Comparison of ENCODE assay signal across 8 cellular contexts in the genomic region with DNA sequence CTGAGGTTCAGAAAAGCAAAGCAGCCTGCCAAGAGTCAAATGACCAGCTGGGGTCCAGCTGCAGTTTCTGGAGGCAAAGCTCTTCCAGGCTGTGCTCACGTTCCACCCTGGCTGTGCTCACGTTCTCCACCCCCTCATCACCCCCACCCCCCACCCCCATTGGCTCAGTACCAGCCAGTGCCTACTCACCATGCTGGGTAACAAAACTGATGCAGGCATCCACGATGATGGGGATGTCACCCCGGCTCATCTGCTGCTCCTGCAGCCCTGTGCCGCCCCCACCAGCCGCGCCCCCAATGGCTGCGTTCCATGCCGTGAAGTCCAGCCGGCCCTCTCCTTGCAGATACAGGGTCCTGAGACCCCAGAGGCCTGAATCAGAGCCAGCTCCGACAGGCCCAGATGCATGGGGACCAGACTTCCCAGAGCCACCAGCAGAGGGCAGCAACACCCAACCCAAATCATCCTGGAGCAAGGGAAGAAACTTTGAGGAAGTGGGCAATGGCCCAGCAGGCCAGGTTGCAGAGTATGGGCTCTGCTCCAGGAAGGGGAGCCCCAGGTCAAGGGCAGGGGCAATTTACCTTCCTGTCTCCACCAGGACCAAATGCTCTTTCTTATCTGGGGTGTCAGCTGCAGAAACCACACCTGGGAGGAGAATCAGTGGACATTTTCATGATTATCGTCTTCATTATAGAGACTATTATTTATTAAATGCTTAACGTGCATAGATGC. TPM values are rescaled to one million over a fixed set of nuclear protein-coding genes. Genes with fewer than 3 reads are reported as not detected.
A peak's percentile ranks its signal among the peaks of the same experiment; 100 is the strongest.
DNase-seq lines count a peak whose midpoint lies in the region; ATAC-seq and TF ChIP-seq lines count a peak whose summit lies in the region.

No MANE protein-coding gene starts in this region.

- H3K27ac ChIP-seq in cardiac muscle cell: no peak overlapping the region

- peak; percentile 94 for TF ChIP-seq CTCF in cardiac muscle cell (IDR thresholded peaks at IDR 0.05; ENCODE audit: low read depth, low read length)
- TF ChIP-seq CTCF in retinal pigment epithelial cell (conservative IDR thresholded peaks at IDR 0.05; ENCODE audit: low read depth, low read length): peak; percentile 94

- H3K27me3 ChIP-seq in cardiac muscle cell: no peaks in the 10 kb centered on the region

- no peaks in the 10 kb centered on the region for H3K4me1 ChIP-seq in cardiac muscle cell (ENCODE audit: low read depth)

- peak; percentile 91 for ATAC-seq in GM21723 (IDR thresholded peaks at IDR 0.05; ENCODE audit: unreplicated experiment)
- peak; percentile 96 for ATAC-seq in SK-N-SH treated with all-trans-retinoic acid at 6 μM for 48 hours
- ATAC-seq in GM18873 (IDR thresholded peaks at IDR 0.05; ENCODE audit: low FRiP score, unreplicated experiment): no peak

- in situ Hi-C loops in KBM-7 (cut with MboI; ENCODE audit: low pct_unique_long_range_greater_than_20kb, low sequenced_read_pairs): no loop called here

- H3K9me3 ChIP-seq in cardiac muscle cell (ENCODE audit: low read depth): no peaks in the 10 kb centered on the region

- H3K36me3 ChIP-seq in cardiac muscle cell: no peaks in the 10 kb centered on the region

- peak; percentile 26 for DNase-seq in GF-D8 (lab: John Stamatoyannopoulos, UW)
- DNase-seq in KBM-7: peak; percentile 82
- DNase-seq in activated naive CD4-positive, alpha-beta T cell treated with anti-CD3 and anti-CD28 coated beads, Interleukin-2, amount 50 U/mL, for 16 hours: peak; percentile 70
- DNase-seq in cardiac muscle cell (ENCODE audit: low read depth in 1 of 2, low spot score in 1 of 2): peak; percentile 74 to 76
- DNase-seq in retinal pigment epithelial cell (ENCODE audit: low read depth): no peak

- H3K4me3 ChIP-seq in cardiac muscle cell (no peak overlapping the region), retinal pigment epithelial cell (ENCODE audit: low read length) (no peak overlapping the region)

TF ChIP-seq in SK-N-SH treated with all-trans-retinoic acid at 6 μM for 48 hours, 23 proteins besides CTCF, POLR2A, EP300 and RAD21:
- no peak for TF ChIP-seq TCF4 (CRISPR knock-in tag; IDR thresholded peaks at IDR 0.05; ENCODE audit: borderline replicate concordance)
- TF ChIP-seq CSDC2 (CRISPR knock-in tag; IDR thresholded peaks at IDR 0.05): no peak
- TF ChIP-seq, protein P1, sequence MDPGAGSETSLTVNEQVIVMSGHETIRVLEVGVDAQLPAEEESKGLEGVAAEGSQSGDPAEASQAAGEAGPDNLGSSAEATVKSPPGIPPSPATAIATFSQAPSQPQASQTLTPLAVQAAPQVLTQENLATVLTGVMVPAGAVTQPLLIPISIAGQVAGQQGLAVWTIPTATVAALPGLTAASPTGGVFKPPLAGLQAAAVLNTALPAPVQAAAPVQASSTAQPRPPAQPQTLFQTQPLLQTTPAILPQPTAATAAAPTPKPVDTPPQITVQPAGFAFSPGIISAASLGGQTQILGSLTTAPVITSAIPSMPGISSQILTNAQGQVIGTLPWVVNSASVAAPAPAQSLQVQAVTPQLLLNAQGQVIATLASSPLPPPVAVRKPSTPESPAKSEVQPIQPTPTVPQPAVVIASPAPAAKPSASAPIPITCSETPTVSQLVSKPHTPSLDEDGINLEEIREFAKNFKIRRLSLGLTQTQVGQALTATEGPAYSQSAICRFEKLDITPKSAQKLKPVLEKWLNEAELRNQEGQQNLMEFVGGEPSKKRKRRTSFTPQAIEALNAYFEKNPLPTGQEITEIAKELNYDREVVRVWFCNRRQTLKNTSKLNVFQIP (CRISPR knock-in tag; IDR thresholded peaks at IDR 0.05; ENCODE audit: borderline replicate concordance, low read depth): no peak
- no peak for TF ChIP-seq ZNF8 (CRISPR knock-in tag; IDR thresholded peaks at IDR 0.05)
- TF ChIP-seq GLIS3 (CRISPR knock-in tag; IDR thresholded peaks at IDR 0.05): no peak
- no peak for TF ChIP-seq PPARA (CRISPR knock-in tag; IDR thresholded peaks at IDR 0.05; ENCODE audit: borderline replicate concordance)

RNA-seq across cellular contexts. Expression of a gene that starts 13.7 kb away (rescaled TPM):
- 9.8 and 24.9 TPM in 2 replicates for total RNA-seq in cardiac muscle cell
- polyA plus RNA-seq in cardiac muscle cell: 7.8 and 13.0 TPM in 2 replicates

RNA-seq across cellular contexts. Expression of a gene that starts 17.1 kb away (rescaled TPM):
- total RNA-seq in cardiac muscle cell: 1.5 and 1.6 TPM in 2 replicates
- polyA plus RNA-seq in cardiac muscle cell: 0.59 and 1.4 TPM in 2 replicates

RNA-seq across cellular contexts. Expression of a gene that starts 28.1 kb away (rescaled TPM):
- 1.8 and 3.6 TPM in 2 replicates for total RNA-seq in cardiac muscle cell
- 2.3 TPM in 1 of 2 replicates, not detected in the other for polyA plus RNA-seq in cardiac muscle cell

RNA-seq across cellular contexts. Expression of a gene that starts 28.2 kb away (rescaled TPM):
- total RNA-seq in cardiac muscle cell: 64.7 and 78.3 TPM in 2 replicates
- 112 and 117 TPM in 2 replicates for polyA plus RNA-seq in cardiac muscle cell

RNA-seq across cellular contexts. Expression of a gene that starts 46.1 kb away (rescaled TPM):
- total RNA-seq in cardiac muscle cell: 17.1 and 24.4 TPM in 2 replicates
- polyA plus RNA-seq in cardiac muscle cell: 24.0 and 31.0 TPM in 2 replicates
